ENCODE assay signal across 12 cellular contexts in genomic region chr20:8082025-8082424, GRCh38. TPM values are rescaled to one million over a fixed set of nuclear protein-coding genes. Genes with fewer than 3 reads are reported as not detected.
DNase-seq lines count a peak whose midpoint lies in the region; ATAC-seq and TF ChIP-seq lines count a peak whose summit lies in the region.
"Had no signal": no experiment of that assay in that cellular context is flagged by ENCODE, and none has a peak within 500 bp of the region (broad histone marks: within the 10 kb centered on the region; RNA-seq: fewer than 3 reads in every experiment).

No MANE protein-coding gene starts in this region.

- POLR2A ChIA-PET in MCF 10A (lab: Yijun Ruan, JAX) (interaction anchor here (0.7 to 1.7 kb wide), 3 partner anchors 9 to 17 kb away, joined by 3 to 9 read pairs (median 3); no protein-coding TSS in a partner anchor), Panc1 (lab: Charles Lee) (no interaction called here)

- H3K27me3 ChIP-seq in breast epithelium = no peaks in the 10 kb centered on the region
- no peaks in the 10 kb centered on the region for H3K27me3 ChIP-seq in Panc1 (ENCODE audit: control insufficient read depth, insufficient read depth, low read length)
- no peaks in the 10 kb centered on the region for H3K27me3 ChIP-seq in upper lobe of right lung
- no peaks in the 10 kb centered on the region for H3K27me3 ChIP-seq in neuronal stem cell (ENCODE audit: control insufficient read depth in 3 of 3, insufficient read depth in 3 of 3, low read depth in 1 of 3, low read length in 3 of 3)

- no peaks in the 10 kb centered on the region for H3K9me3 ChIP-seq in breast epithelium
- no peaks in the 10 kb centered on the region for H3K9me3 ChIP-seq in Panc1 (ENCODE audit: control insufficient read depth, insufficient read depth, low read depth, low read length)
- no peaks in the 10 kb centered on the region for H3K9me3 ChIP-seq in upper lobe of right lung
- no peaks in the 10 kb centered on the region for H3K9me3 ChIP-seq in neuronal stem cell (replicated peaks in 1 of 2; ENCODE audit: control insufficient read depth in 2 of 2, insufficient read depth in 1 of 2, low read depth in 1 of 2, low read length in 2 of 2)

- H2BK120ac ChIP-seq in neuronal stem cell (ENCODE audit: low read depth, low read length) = no peak overlapping the region

- H3K4me2 ChIP-seq in neuronal stem cell (ENCODE audit: insufficient read depth, low read length, poor library complexity, severe bottlenecking) = no peak overlapping the region

- no peaks in the 10 kb centered on the region for H3K27me3 Mint-ChIP-seq in MCF 10A (ENCODE audit: insufficient read depth, unreplicated experiment)
- H3K27me3 Mint-ChIP-seq: CD4-positive, CD25-positive, alpha-beta regulatory T cell had no signal

- TF ChIP-seq POLR2A in breast epithelium (IDR thresholded peaks at IDR 0.05) = no peak

- H3K4ac ChIP-seq in neuronal stem cell (ENCODE audit: low read length) = no peak overlapping the region

- ATAC-seq in Panc1 (no peak), upper lobe of right lung (no peak)
- ATAC-seq: activated naive CD4-positive, alpha-beta T cell treated with anti-CD3 and anti-CD28 coated beads, Interleukin-2, amount 50 U/mL, for 72 hours had no signal

- no peak overlapping the region for H2BK12ac ChIP-seq in neuronal stem cell (ENCODE audit: low read length)

- H3K18ac ChIP-seq in neuronal stem cell (ENCODE audit: low read length) = no peak overlapping the region

- no peak overlapping the region for H3K9ac ChIP-seq in neuronal stem cell (ENCODE audit: low read depth, low read length, poor library complexity)

- no peaks in the 10 kb centered on the region for H3K36me3 ChIP-seq in breast epithelium
- no peaks in the 10 kb centered on the region for H3K36me3 ChIP-seq in Panc1 (ENCODE audit: control insufficient read depth, insufficient read depth, low read length)
- H3K36me3 ChIP-seq in upper lobe of right lung = no peaks in the 10 kb centered on the region
- no peaks in the 10 kb centered on the region for H3K36me3 ChIP-seq in neuronal stem cell (replicated peaks in 1 of 2; ENCODE audit: control insufficient read depth in 2 of 2, insufficient read depth in 2 of 2, low read length in 2 of 2)

- no peak overlapping the region for H3K23ac ChIP-seq in neuronal stem cell (ENCODE audit: low read depth, low read length, poor library complexity)

- peak; percentile 19 for TF ChIP-seq CTCF in MCF 10A (IDR thresholded peaks at IDR 0.05; ENCODE audit: unreplicated experiment)
- peak in 1 of 3 donors; percentile 7 for TF ChIP-seq CTCF in breast epithelium (IDR thresholded peaks at IDR 0.05)
- peak; percentile 15; the same call in 1 of the 2 replicates for TF ChIP-seq CTCF in Panc1 (IDR thresholded peaks at IDR 0.05)
- TF ChIP-seq CTCF in fibroblast of the aortic adventitia (IDR thresholded peaks at IDR 0.05; ENCODE audit: insufficient read depth, low read length) = peak; percentile 64
- peak; percentile 22 for TF ChIP-seq CTCF in upper lobe of right lung (IDR thresholded peaks at IDR 0.05)

- H3K4me3 Mint-ChIP-seq in MCF 10A (ENCODE audit: unreplicated experiment) = no peak overlapping the region
- H3K4me3 Mint-ChIP-seq: CD4-positive, CD25-positive, alpha-beta regulatory T cell had no signal

- intact Hi-C loops in MCF 10A (cut with micrococcal nuclease) (no loop called here), breast epithelium (cut with DNase I; ENCODE audit: low total_unique reads) (no loop called here), Panc1 (cut with micrococcal nuclease; ENCODE audit: unreplicated experiment) (no loop called here), upper lobe of right lung (cut with DNase I) (no loop called here)

- no peak overlapping the region for H4K8ac ChIP-seq in neuronal stem cell (ENCODE audit: low read depth, low read length)

- H3K27ac ChIP-seq in breast epithelium (no peak overlapping the region), Panc1 (ENCODE audit: low read length) (no peak overlapping the region), upper lobe of right lung (no peak overlapping the region), neuronal stem cell (replicated peaks; ENCODE audit: low read length) (no peak overlapping the region)

- no peak overlapping the region for H3K27ac Mint-ChIP-seq in MCF 10A (ENCODE audit: low read depth, unreplicated experiment)
- H3K27ac Mint-ChIP-seq: activated naive CD4-positive, alpha-beta T cell treated with anti-CD3 and anti-CD28 coated beads, Interleukin-2, amount 50 U/mL, for 72 hours; CD4-positive, CD25-positive, alpha-beta regulatory T cell had no signal

- CTCF ChIA-PET in MCF 10A (lab: Yijun Ruan, JAX) (interaction anchor here (0.6 to 2.0 kb wide), 13 partner anchors 9 to 1839 kb away, joined by 3 to 6 read pairs (median 3); no protein-coding TSS in a partner anchor), Panc1 (lab: Charles Lee) (no interaction called here)

- H2AFZ ChIP-seq in neuronal stem cell (ENCODE audit: low read length) = no peak overlapping the region

- H3K4me1 Mint-ChIP-seq in MCF 10A (ENCODE audit: insufficient read depth, unreplicated experiment) = peaks cover 25% of the 10 kb centered on the region
- H3K4me1 Mint-ChIP-seq: CD4-positive, CD25-positive, alpha-beta regulatory T cell had no signal

- H3K79me1 ChIP-seq in neuronal stem cell (ENCODE audit: low read depth, low read length) = no peaks in the 10 kb centered on the region

- DNase-seq in MCF 10A (ENCODE audit: unreplicated experiment) = peak; percentile 28
- DNase-seq in breast epithelium (ENCODE audit: low spot score in 2 of 2) = no peak
- DNase-seq in Panc1 (ENCODE audit: low read depth, low spot score) = no peak
- peak; percentile 74 for DNase-seq in fibroblast of the aortic adventitia (ENCODE audit: low read depth)
- DNase-seq in upper lobe of right lung = no peak
- DNase-seq in neuronal stem cell (ENCODE audit: low spot score) = no peak
- no peak for DNase-seq in C1 segment of cervical spinal cord (lab: John Stamatoyannopoulos, UW)
- no peak for DNase-seq in epidermal melanocyte (ENCODE audit: insufficient read length, low spot score)
- DNase-seq: activated CD4-positive, CD25-positive, alpha-beta regulatory T cell; CD4-positive, CD25-positive, alpha-beta regulatory T cell; stimulated activated CD4-positive, alpha-beta T cell treated with anti-CD3 and anti-CD28 coated beads, Interleukin-4, amount 100 ng/mL, for 4 hours had no signal

- BruUV-seq in MCF 10A (replicated peaks; lab: Mats Ljungman, UMichigan) = no TSS peak
- no TSS peak for BruUV-seq in Panc1 (replicated peaks; lab: Mats Ljungman, UMichigan)

- H3K9me3 Mint-ChIP-seq in MCF 10A (ENCODE audit: unreplicated experiment) = no peaks in the 10 kb centered on the region
- H3K9me3 Mint-ChIP-seq: activated naive CD4-positive, alpha-beta T cell treated with anti-CD3 and anti-CD28 coated beads, Interleukin-2, amount 50 U/mL, for 72 hours; CD4-positive, CD25-positive, alpha-beta regulatory T cell had no signal

- H2AK5ac ChIP-seq in neuronal stem cell (ENCODE audit: low read depth, low read length) = no peak overlapping the region

- H3K36me3 Mint-ChIP-seq in MCF 10A (ENCODE audit: insufficient read depth, unreplicated experiment) = no peaks in the 10 kb centered on the region
- H3K36me3 Mint-ChIP-seq: activated naive CD4-positive, alpha-beta T cell treated with anti-CD3 and anti-CD28 coated beads, Interleukin-2, amount 50 U/mL, for 72 hours; CD4-positive, CD25-positive, alpha-beta regulatory T cell had no signal

- no peak overlapping the region for H3K4me3 ChIP-seq in breast epithelium
- no peak overlapping the region for H3K4me3 ChIP-seq in Panc1 (ENCODE audit: low read depth in 2 of 2, low read length in 2 of 2)
- no peak overlapping the region for H3K4me3 ChIP-seq in fibroblast of the aortic adventitia (ENCODE audit: low read depth, low read length)
- no peak overlapping the region for H3K4me3 ChIP-seq in upper lobe of right lung
- no peak overlapping the region for H3K4me3 ChIP-seq in neuronal stem cell (ENCODE audit: low read length in 2 of 2)

- H3K4me1 ChIP-seq in breast epithelium (no peaks in the 10 kb centered on the region), Panc1 (ENCODE audit: control insufficient read depth, insufficient read depth, low read length) (no peaks in the 10 kb centered on the region), upper lobe of right lung (no peaks in the 10 kb centered on the region), neuronal stem cell (ENCODE audit: control insufficient read depth in 2 of 2, insufficient read depth in 1 of 2, low read depth in 1 of 2, low read length in 2 of 2) (no peaks in the 10 kb centered on the region)

- in situ Hi-C loops in Panc1 (cut with HindIII; ENCODE audit: low pct_unique_long_range_greater_than_20kb, low sequenced_read_pairs) = no loop called here

- no peak overlapping the region for H2BK15ac ChIP-seq in neuronal stem cell (ENCODE audit: low read length)

- no peak overlapping the region for H3K14ac ChIP-seq in neuronal stem cell (ENCODE audit: low read length)

- H2BK5ac ChIP-seq in neuronal stem cell (ENCODE audit: low read length) = no peak overlapping the region

- no peak overlapping the region for H4K91ac ChIP-seq in neuronal stem cell (ENCODE audit: low read depth, low read length, poor library complexity)

RNA-seq across cellular contexts. Expression of gene PLCB1, which starts 50.0 kb away (rescaled TPM):
- total RNA-seq in MCF 10A (2022) (5.9 and 8.2 TPM in 2 replicates), breast epithelium (100 to 1,000 TPM in 1 of 3 donors, 10 to 100 TPM in 2; 12.2 to 106 (median 30.5) TPM), Panc1 (2021; ENCODE audit: unreplicated experiment) (0.59 TPM), fibroblast of the aortic adventitia (ENCODE audit: low replicate concordance) (39.2 and 46.5 TPM in 2 replicates), upper lobe of right lung (12.4 TPM)
- polyA plus RNA-seq in Panc1 (2012; ENCODE audit: insufficient read length) = 0.21 TPM
- polyA plus RNA-seq in neuronal stem cell (2013, experiment 1 of 2) = 10.6 TPM
- 10.7 TPM for polyA plus RNA-seq in neuronal stem cell (2013, experiment 2 of 2)

Comparison
In these comparisons a context has a peak if more than half of its experiments do, and no peak if none do; other contexts are left out.
1. DNase-seq: peak in MCF 10A (single experiment) and fibroblast of the aortic adventitia (single experiment); none in breast epithelium (0 of 2), Panc1 (single experiment), upper lobe of right lung (single experiment), neuronal stem cell (single experiment), C1 segment of cervical spinal cord (0 of 14) and epidermal melanocyte (single experiment).